In the genomic region with DNA sequence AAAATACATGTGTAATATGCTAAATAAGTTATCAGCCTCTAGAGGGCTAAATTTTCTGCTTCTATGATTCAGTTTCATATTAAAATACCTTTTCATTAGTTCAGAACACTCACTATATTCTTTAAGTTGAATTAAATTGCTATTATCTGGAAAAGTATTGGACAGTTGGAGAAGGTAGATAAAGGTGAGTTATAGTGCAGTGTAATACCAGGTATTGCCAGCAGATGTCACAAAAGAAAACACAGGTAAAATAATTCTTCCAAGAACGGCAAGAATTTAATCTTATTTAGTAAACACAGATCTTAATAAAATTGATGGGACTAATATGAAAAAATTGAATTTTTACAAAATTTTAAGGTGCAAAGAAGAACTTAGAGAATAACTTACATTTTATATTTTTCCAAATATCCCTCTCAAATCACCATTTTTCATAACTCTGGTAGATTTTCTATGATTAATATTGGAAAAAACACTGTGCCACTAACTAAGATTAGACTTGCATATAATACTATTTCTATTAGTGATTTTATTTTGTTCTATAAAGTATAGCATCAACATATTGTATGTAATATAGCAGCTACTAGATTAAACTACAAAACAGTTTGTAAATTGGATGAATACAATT, we compare ENCODE assay signal across 8 cellular contexts.
DNase-seq lines count a peak whose midpoint lies in the region; ATAC-seq and TF ChIP-seq lines count a peak whose summit lies in the region.

No MANE protein-coding gene starts in this region.

- H3K4me3 ChIP-seq in choroid plexus epithelial cell (ENCODE audit: low read depth, low read length) = no peak overlapping the region
- H3K4me3 ChIP-seq in retinal pigment epithelial cell (ENCODE audit: low read length) = no peak overlapping the region

- no peak for ATAC-seq in HG02798 (IDR thresholded peaks at IDR 0.05; ENCODE audit: poor library complexity, unreplicated experiment)

- DNase-seq in NCI-H1694 (lab: John Stamatoyannopoulos, UW) = peak; percentile 0
- DNase-seq in choroid plexus epithelial cell (ENCODE audit: low read depth) = peak; percentile 24
- no peak for DNase-seq in retinal pigment epithelial cell (ENCODE audit: low read depth)
- DNase-seq in NOMO-1 treated with DMSO at 0.1 percent for 48 hours (lab: John Stamatoyannopoulos, UW; ENCODE audit: unreplicated experiment) = no peak
- DNase-seq in activated CD8-positive, alpha-beta memory T cell treated with anti-CD3 and anti-CD28 coated beads for 24 hours = no peak
- no peak for DNase-seq in HuH-7.5 (ENCODE audit: low spot score)

- TF ChIP-seq CTCF in GM12874 (IDR thresholded peaks at IDR 0.05; ENCODE audit: insufficient read depth, low read depth, low read length) = peak; percentile 42; the same call in 1 of the 2 replicates
- TF ChIP-seq CTCF in choroid plexus epithelial cell (conservative IDR thresholded peaks at IDR 0.05; ENCODE audit: low read depth, low read length) = peak; percentile 55
- TF ChIP-seq CTCF in retinal pigment epithelial cell (conservative IDR thresholded peaks at IDR 0.05; ENCODE audit: low read depth, low read length) = peak; percentile 71

Comparison
In these comparisons a context has a peak if more than half of its experiments do, and no peak if none do; other contexts are left out.
1. DNase-seq: peak in NCI-H1694 (single experiment) and choroid plexus epithelial cell (single experiment); none in retinal pigment epithelial cell (single experiment), NOMO-1 treated with DMSO at 0.1 percent for 48 hours (single experiment), activated CD8-positive, alpha-beta memory T cell treated with anti-CD3 and anti-CD28 coated beads for 24 hours (single experiment) and HuH-7.5 (single experiment).
2. Peak in every context shown above with its lines, with median percentiles within 50 percentile points of each other: CTCF ChIP-seq.